8 cellular contexts compared by ENCODE assay signal in the genomic region with DNA sequence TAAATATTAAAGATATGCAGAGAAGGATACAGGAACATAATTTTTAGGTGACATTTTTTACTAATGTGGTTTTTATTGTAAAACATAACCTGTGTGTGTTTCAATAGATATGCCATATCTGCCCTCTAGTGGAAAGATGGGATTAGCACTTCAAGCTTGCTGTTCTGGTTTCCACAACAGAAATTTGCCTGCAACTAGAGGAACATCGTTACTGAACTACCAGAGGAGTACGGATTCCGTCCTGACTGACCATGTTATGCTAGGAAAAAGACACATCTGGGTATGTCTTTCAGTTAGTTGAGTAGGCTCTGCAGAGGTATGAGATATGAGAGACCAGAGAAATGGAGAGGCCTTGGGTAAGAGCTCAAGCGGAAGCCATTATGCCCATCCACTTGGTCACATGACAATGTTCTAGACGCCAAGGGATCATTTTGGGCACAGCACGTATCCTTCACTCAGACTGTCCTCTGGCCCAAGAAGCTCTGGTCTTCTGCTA.
DNase-seq lines count a peak whose midpoint lies in the region; ATAC-seq lines count a peak whose summit lies in the region.

No MANE protein-coding gene starts in this region.

- H3K27ac ChIP-seq in trophoblast cell (ENCODE audit: low read depth, low read length), result no peak overlapping the region

- no peak overlapping the region for H3K9ac ChIP-seq in trophoblast cell (ENCODE audit: low read length)

- H3K9me3 Mint-ChIP-seq in activated CD8-positive, alpha-beta T cell treated with anti-CD3 and anti-CD28 coated beads, Interleukin-2, amount 10 ng/mL, durations not matched to agents 7 days and 5 days (ENCODE audit: insufficient read depth), result no peaks in the 10 kb centered on the region

- H2BK12ac ChIP-seq in trophoblast cell (ENCODE audit: low read length), result no peak overlapping the region

- no peak overlapping the region for H3K18ac ChIP-seq in trophoblast cell (ENCODE audit: low read length)

- no CpG with 5 or more reads among the region's 6 CpGs for WGBS in trophoblast cell (ENCODE audit: extremely low coverage, insufficient coverage, insufficient read length)

- H3K79me1 ChIP-seq in trophoblast cell (ENCODE audit: low read length), result no peaks in the 10 kb centered on the region

- peak overlapping the region; percentile 45 for H3K27ac Mint-ChIP-seq in activated CD8-positive, alpha-beta T cell treated with anti-CD3 and anti-CD28 coated beads, Interleukin-2, amount 10 ng/mL, durations not matched to agents 7 days and 5 days

- peak overlapping the region; percentile 21 for H3K4me3 Mint-ChIP-seq in activated CD8-positive, alpha-beta T cell treated with anti-CD3 and anti-CD28 coated beads, Interleukin-2, amount 10 ng/mL, durations not matched to agents 7 days and 5 days

- H3K4ac ChIP-seq in trophoblast cell (ENCODE audit: low read depth, low read length), result no peak overlapping the region

- no peak overlapping the region for H2AK5ac ChIP-seq in trophoblast cell (ENCODE audit: low read length)

- no peaks in the 10 kb centered on the region for H3K36me3 ChIP-seq in trophoblast cell (ENCODE audit: control insufficient read depth in 1 of 2, insufficient read depth in 2 of 2, low read length in 2 of 2)

- H3K27me3 ChIP-seq in trophoblast cell (ENCODE audit: insufficient read depth, low read length), result no peaks in the 10 kb centered on the region

- no peak overlapping the region for H3K4me3 ChIP-seq in trophoblast cell (ENCODE audit: low read depth, low read length)

- H4K91ac ChIP-seq in trophoblast cell (ENCODE audit: low read depth, low read length), result no peak overlapping the region

- H3K36me3 Mint-ChIP-seq in activated CD8-positive, alpha-beta T cell treated with anti-CD3 and anti-CD28 coated beads, Interleukin-2, amount 10 ng/mL, durations not matched to agents 7 days and 5 days (ENCODE audit: low read depth), result no peaks in the 10 kb centered on the region

- no peak overlapping the region for H3K23ac ChIP-seq in trophoblast cell (ENCODE audit: low read length)

- no peak overlapping the region for H4K12ac ChIP-seq in trophoblast cell (ENCODE audit: low read depth, low read length)

- peaks cover 14% of the 10 kb centered on the region for H3K27me3 Mint-ChIP-seq in activated CD8-positive, alpha-beta T cell treated with anti-CD3 and anti-CD28 coated beads, Interleukin-2, amount 10 ng/mL, durations not matched to agents 7 days and 5 days (ENCODE audit: low read depth)

- peak overlapping the region; percentile 20 for H3K4me2 ChIP-seq in trophoblast cell (ENCODE audit: low read length)

- peak; percentile 32 for DNase-seq in DMS79 treated with DMSO at 0.1 percent for 48 hours (lab: John Stamatoyannopoulos, UW)
- DNase-seq in NCI-H2171 treated with DMSO at 0.1 percent for 48 hours (lab: John Stamatoyannopoulos, UW), result peak; percentile 83
- DNase-seq in activated CD8-positive, alpha-beta T cell treated with anti-CD3 and anti-CD28 coated beads, Interleukin-2, amount 10 ng/mL, durations not matched to agents 7 days and 5 days, result peak; percentile 49
- DNase-seq in germinal center (ENCODE audit: low spot score), result peak; percentile 31
- peak; percentile 15 to 82 for DNase-seq in trophoblast cell
- DNase-seq in activated effector memory CD4-positive, alpha-beta T cell treated with anti-CD3 and anti-CD28 coated beads, Interleukin-2, amount 50 U/mL, for 16 hours, result no peak

- no peak overlapping the region for H2BK5ac ChIP-seq in trophoblast cell (ENCODE audit: low read depth, low read length, poor library complexity)

- no peak overlapping the region for H3K14ac ChIP-seq in trophoblast cell (ENCODE audit: low read length)

- H3K4me1 Mint-ChIP-seq in activated CD8-positive, alpha-beta T cell treated with anti-CD3 and anti-CD28 coated beads, Interleukin-2, amount 10 ng/mL, durations not matched to agents 7 days and 5 days (ENCODE audit: low read depth), result peaks cover 3% of the 10 kb centered on the region

- H2BK120ac ChIP-seq in trophoblast cell (ENCODE audit: insufficient read depth, low read length, poor library complexity), result no peak overlapping the region

- H3K4me1 ChIP-seq in trophoblast cell (ENCODE audit: control insufficient read depth in 1 of 2, insufficient read depth in 2 of 2, low read length in 2 of 2), result no peaks in the 10 kb centered on the region

- CTCF ChIA-PET in activated CD8-positive, alpha-beta T cell treated with anti-CD3 and anti-CD28 coated beads, Interleukin-2, amount 10 ng/mL, durations not matched to agents 7 days and 5 days (lab: Charles Lee), result interaction anchor here (0.6 to 7.9 kb wide), 32 partner anchors 9 to 554 kb away, joined by 3 to 59 read pairs (median 4); a partner anchor contains a TSS

- no peak overlapping the region for H2AFZ ChIP-seq in trophoblast cell (ENCODE audit: insufficient read depth, low read length, poor library complexity)

- no peaks in the 10 kb centered on the region for H3K79me2 ChIP-seq in trophoblast cell (ENCODE audit: control insufficient read depth, insufficient read depth, low read length, poor library complexity)

- POLR2A ChIA-PET in activated CD8-positive, alpha-beta T cell treated with anti-CD3 and anti-CD28 coated beads, Interleukin-2, amount 10 ng/mL, durations not matched to agents 7 days and 5 days (lab: Charles Lee), result interaction anchor here (0.7 kb wide), 1 partner anchor 246 kb away, joined by 3 read pairs; no protein-coding TSS in a partner anchor

- H3K9me3 ChIP-seq in trophoblast cell (ENCODE audit: insufficient read depth, low read depth, low read length), result no peaks in the 10 kb centered on the region

- ATAC-seq in GM19328 (IDR thresholded peaks at IDR 0.05; ENCODE audit: unreplicated experiment) (peak; percentile 86), HG03175 (IDR thresholded peaks at IDR 0.05; ENCODE audit: unreplicated experiment) (peak; percentile 91)
- ATAC-seq in activated CD8-positive, alpha-beta T cell treated with anti-CD3 and anti-CD28 coated beads, Interleukin-2, amount 10 ng/mL, durations not matched to agents 7 days and 5 days, result peak; percentile 78

- no peak overlapping the region for H4K8ac ChIP-seq in trophoblast cell (ENCODE audit: low read depth, low read length)
